In genomic region chr20:47487175-47487917, GRCh38 we compare ENCODE assay signal across 8 cellular contexts. TPM values are rescaled to one million over a fixed set of nuclear protein-coding genes. Genes with fewer than 3 reads are reported as not detected.
DNase-seq lines count a peak whose midpoint lies in the region; ATAC-seq and TF ChIP-seq lines count a peak whose summit lies in the region.

No MANE protein-coding gene starts in this region.

- H3K4me1 ChIP-seq in heart left ventricle (peaks cover 0 to 49% (median 8%) of the 10 kb centered on the region in 12 donors), esophagus squamous epithelium (peaks cover 0 to 45% (median 17%) of the 10 kb centered on the region in 3 donors)

- no peak overlapping the region for H3K4me3 ChIP-seq in heart left ventricle
- H3K4me3 ChIP-seq in esophagus squamous epithelium, result no peak overlapping the region

- H3K27me3 ChIP-seq in heart left ventricle (no peaks in the 10 kb centered on the region), esophagus squamous epithelium (no peaks in the 10 kb centered on the region)

- ATAC-seq in heart left ventricle (peak in 3 of 4 donors; percentile 53 to 68 (median 53)), Right ventricle myocardium superior (ENCODE audit: poor library complexity) (no peak), HG03432 (IDR thresholded peaks at IDR 0.05; ENCODE audit: unreplicated experiment) (peak; percentile 82)

- H3K27ac ChIP-seq in heart left ventricle (peak overlapping the region in 7 of 12 donors; percentile 4 to 77 (median 41)), esophagus squamous epithelium (peak overlapping the region; percentile 58 to 77 (median 68))

- H3K36me3 ChIP-seq in heart left ventricle (no peaks in the 10 kb centered on the region), esophagus squamous epithelium (no peaks in the 10 kb centered on the region)

- H3K9me3 ChIP-seq in heart left ventricle, result no peaks in the 10 kb centered on the region
- no peaks in the 10 kb centered on the region for H3K9me3 ChIP-seq in esophagus squamous epithelium

- WGBS in heart left ventricle, 4 donors, result 23 to 26% (median 26%) methylated on average over 4 of the region's 4 CpGs
- WGBS in esophagus squamous epithelium, 2 donors, result 9 to 17% methylated on average over 4 of the region's 4 CpGs

- DNase-seq in heart left ventricle (no peak), Right ventricle myocardium superior (no peak), esophagus squamous epithelium (lab: John Stamatoyannopoulos, UW) (no peak), DMS53 treated with DMSO at 0.1 percent for 48 hours (lab: John Stamatoyannopoulos, UW; ENCODE audit: unreplicated experiment) (no peak), G401 (ENCODE audit: low spot score) (no peak)
- DNase-seq in activated CD4-positive, CD25-positive, alpha-beta regulatory T cell treated with anti-CD3 and anti-CD28 coated beads, Interleukin-2, amount 50 U/mL, for 72 hours, result peak; percentile 65
- DNase-seq in stimulated activated CD8-positive, alpha-beta memory T cell treated with anti-CD3 and anti-CD28 coated beads, Interleukin-2, amount 100 ng/mL, for 48 hours (ENCODE audit: low read depth in 2 of 2), result peak; percentile 45 to 51

- in situ Hi-C loops in G401 (cut with HindIII; ENCODE audit: low sequenced_read_pairs), result no loop called here

- no peak for TF ChIP-seq POLR2A in heart left ventricle (IDR thresholded peaks at IDR 0.05)
- no peak for TF ChIP-seq POLR2A in esophagus squamous epithelium (IDR thresholded peaks at IDR 0.05)

- intact Hi-C loops in heart left ventricle (cut with DNase I) (loop anchor here in 3 of 10 donors (5.0 to 10.0 kb wide), 3 partner anchors 90 to 223 kb away; no protein-coding TSS in a partner anchor), Right ventricle myocardium superior (cut with DNase I) (no loop called here), esophagus squamous epithelium (cut with DNase I) (no loop called here)

- TF ChIP-seq CTCF in heart left ventricle (IDR thresholded peaks at IDR 0.05) (no peak), esophagus squamous epithelium (IDR thresholded peaks at IDR 0.05) (no peak)

RNA-seq across cellular contexts. Expression of gene NCOA3, which starts 14.3 kb away (rescaled TPM):
- total RNA-seq in heart left ventricle (10 to 100 TPM; 19.4 to 39.3 (median 26.6) TPM), Right ventricle myocardium superior (19.1 TPM), esophagus squamous epithelium (10 to 100 TPM; 26.7 to 40.2 (median 34.5) TPM)
- polyA plus RNA-seq in heart left ventricle, result 10 to 100 TPM in 1 of 2 donors, 1 to 10 TPM in 1; 6.7 to 18.1 TPM
- 15.3 and 34.5 TPM in 2 replicates for total RNA-seq in G401 (2014; rRNA removed; shearing (Covaris generic))

Comparison
In these comparisons a context has a peak if more than half of its experiments do, and no peak if none do; other contexts are left out.
1. DNase-seq: peak in activated CD4-positive, CD25-positive, alpha-beta regulatory T cell treated with anti-CD3 and anti-CD28 coated beads, Interleukin-2, amount 50 U/mL, for 72 hours (single experiment) and stimulated activated CD8-positive, alpha-beta memory T cell treated with anti-CD3 and anti-CD28 coated beads, Interleukin-2, amount 100 ng/mL, for 48 hours (2 of 2); none in heart left ventricle (0 of 5), Right ventricle myocardium superior (single experiment), esophagus squamous epithelium (single experiment), DMS53 treated with DMSO at 0.1 percent for 48 hours (single experiment) and G401 (single experiment).